8 cellular contexts compared by ENCODE assay signal in the genomic region with DNA sequence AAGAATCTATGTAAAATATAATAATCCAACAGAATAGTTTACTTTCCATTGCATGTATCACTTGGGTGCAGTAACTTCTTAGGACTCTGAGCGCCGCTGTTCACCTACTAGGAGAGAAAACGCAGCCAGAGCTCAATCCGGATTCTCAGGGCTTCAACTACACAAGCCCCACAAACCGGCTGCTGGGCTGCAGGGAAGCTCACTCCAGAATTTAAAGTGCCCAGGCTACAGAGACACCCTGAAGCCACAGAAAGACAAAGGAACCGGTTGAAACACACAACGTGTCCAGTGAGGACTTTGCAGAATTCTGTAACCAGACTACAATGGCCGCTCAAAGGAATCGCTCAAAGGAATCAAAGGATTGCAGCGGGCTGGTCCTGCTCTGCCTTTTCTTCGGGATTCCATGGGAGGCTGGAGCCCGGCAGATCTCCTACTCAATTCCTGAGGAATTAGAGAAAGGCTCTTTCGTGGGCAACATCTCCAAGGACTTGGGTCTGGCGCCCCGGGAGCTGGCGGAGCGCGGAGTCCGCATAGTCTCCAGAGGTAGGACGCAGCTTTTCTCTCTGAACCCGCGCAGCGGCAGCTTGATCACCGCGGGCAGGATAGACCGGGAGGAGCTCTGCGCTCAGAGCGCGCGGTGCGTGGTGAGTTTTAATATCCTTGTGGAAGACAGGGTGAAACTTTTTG. TPM values are rescaled to one million over a fixed set of nuclear protein-coding genes. Genes with fewer than 3 reads are reported as not detected.
DNase-seq lines count a peak whose midpoint lies in the region; ATAC-seq, FAIRE-seq and TF ChIP-seq lines count a peak whose summit lies in the region.

A gene (plus strand): TSS at position 135 of the 687 bp plus-strand sequence. CDS start 189 bp downstream, at position 324.

- intact Hi-C loops in activated CD4-positive, alpha-beta T cell treated with anti-CD3 and anti-CD28 coated beads, Interleukin-2, amount 10 ng/mL, durations not matched to agents 24 days and 14 days (cut with micrococcal nuclease), result loop anchor here (2.0 to 5.0 kb wide), 6 partner anchors 51 to 146 kb away; a partner anchor contains a TSS

- peak within 1 kb of the TSS; percentile 81; the same call in 1 of the 2 replicates for H2BK15ac ChIP-seq in H1 (ENCODE audit: low read length)

- H3K56ac ChIP-seq in H1 (replicated peaks; ENCODE audit: insufficient read length, low read depth, low read length), result no peak within 1 kb of the TSS

- DNase-seq in HCEC 1CT, result peak; percentile 73
- peak; percentile 36 for DNase-seq in M059J (ENCODE audit: low read depth)
- peak; percentile 86 for DNase-seq in activated CD4-positive, alpha-beta T cell treated with anti-CD3 and anti-CD28 coated beads, Interleukin-2, amount 10 ng/mL, durations not matched to agents 24 days and 14 days
- peak in 1 of 2 experiments; percentile 67 for DNase-seq in H1 (ENCODE audit: low read depth in 1 of 2, low spot score in 2 of 2)
- DNase-seq in stimulated activated naive CD8-positive, alpha-beta T cell treated with anti-CD3 and anti-CD28 coated beads, Interleukin-15, amount 100 ng/mL, for 72 hours, result peak; percentile 56 to 64
- no peak for DNase-seq in NCI-H187 treated with DMSO at 0.1 percent for 48 hours (lab: John Stamatoyannopoulos, UW)

- no peak within 1 kb of the TSS for H3K4ac ChIP-seq in H1 (replicated peaks; ENCODE audit: insufficient read length, low read depth, low read length)

- peaks cover 0 to 10% (median 6%) of the 10 kb centered on the region in 4 experiments; a peak in 6 of 7 replicates for H3K27me3 ChIP-seq in H1 (replicated peaks in 1 of 4; ENCODE audit: control insufficient read depth in 3 of 4, extremely low read depth in 1 of 4, insufficient read depth in 3 of 4, low read length in 3 of 4)

- CTCF ChIA-PET in H1 (lab: Charles Lee; ENCODE audit: partially characterized antibody), result interaction anchor here (0.5 to 23.3 kb wide), 70 partner anchors 7 to 1614 kb away, joined by 3 to 1236 read pairs (median 6); a partner anchor contains a TSS

- no peak within 1 kb of the TSS for H2BK12ac ChIP-seq in H1 (ENCODE audit: low read depth, low read length)

- peak within 1 kb of the TSS; percentile 75; the same call in 1 of the 2 replicates for H2AK5ac ChIP-seq in H1 (ENCODE audit: low read depth, low read length)

- H3K27ac Mint-ChIP-seq in activated CD4-positive, alpha-beta T cell treated with anti-CD3 and anti-CD28 coated beads, Interleukin-2, amount 10 ng/mL, durations not matched to agents 24 days and 14 days, result no peak within 1 kb of the TSS
- H3K27ac Mint-ChIP-seq in stimulated activated naive CD8-positive, alpha-beta T cell treated with anti-CD3 and anti-CD28 coated beads, Interleukin-15, amount 100 ng/mL, for 72 hours, result peak within 1 kb of the TSS in 1 of 2 donors; percentile 96

- no peak within 1 kb of the TSS for H2BK120ac ChIP-seq in H1 (replicated peaks; ENCODE audit: low read depth, low read length)

- H3K27me3 Mint-ChIP-seq in activated CD4-positive, alpha-beta T cell treated with anti-CD3 and anti-CD28 coated beads, Interleukin-2, amount 10 ng/mL, durations not matched to agents 24 days and 14 days, result peaks cover 51% of the 10 kb centered on the region
- H3K27me3 Mint-ChIP-seq in stimulated activated naive CD8-positive, alpha-beta T cell treated with anti-CD3 and anti-CD28 coated beads, Interleukin-15, amount 100 ng/mL, for 72 hours, result peaks cover 82% of the 10 kb centered on the region

- TF ChIP-seq EP300 in H1 (IDR thresholded peaks at IDR 0.05; ENCODE audit: borderline replicate concordance in 1 of 2, low read depth in 2 of 2, low read length in 2 of 2), result no peak

- WGBS in H1 (ENCODE audit: extremely low coverage in 1 of 2, insufficient coverage in 1 of 2, insufficient read length in 1 of 2, insufficient replicate concordance in 2 of 2, low coverage in 1 of 2, low lambda C conversion rate in 2 of 2, missing lambda C conversion rate in 1 of 2), 2 experiments, result 34% methylated on average over 31 of the region's 31 CpGs; no CpG with 5 or more reads in 1 of the 2 experiments
- 30 to 50% methylated on average over 14 to 25 of the region's 31 CpGs for WGBS in mesodermal cell (ENCODE audit: insufficient coverage in 2 of 2), 2 experiments

- H3K79me2 ChIP-seq in H1 (ENCODE audit: control insufficient read depth in 1 of 2, insufficient read depth in 2 of 2, low read length in 2 of 2), result no peaks in the 10 kb centered on the region

- peak within 1 kb of the TSS; percentile 86 for H3K4me3 Mint-ChIP-seq in activated CD4-positive, alpha-beta T cell treated with anti-CD3 and anti-CD28 coated beads, Interleukin-2, amount 10 ng/mL, durations not matched to agents 24 days and 14 days
- H3K4me3 Mint-ChIP-seq in stimulated activated naive CD8-positive, alpha-beta T cell treated with anti-CD3 and anti-CD28 coated beads, Interleukin-15, amount 100 ng/mL, for 72 hours, result peak within 1 kb of the TSS; percentile 89 to 91

- H3K79me1 ChIP-seq in H1 (ENCODE audit: low read depth, low read length), result no peaks in the 10 kb centered on the region

- peak; percentile 84 for TF ChIP-seq RAD21 in H1 (IDR thresholded peaks at IDR 0.05 in 1 of 2, conservative IDR thresholded peaks at IDR 0.05 in 1 of 2; ENCODE audit: low read depth in 2 of 2, low read length in 2 of 2)

- peak within 1 kb of the TSS; percentile 79 for H3K4me3 ChIP-seq in GM12875 (ENCODE audit: low read depth, low read length)
- H3K4me3 ChIP-seq in H1 (ENCODE audit: extremely low read depth in 1 of 4, insufficient read depth in 2 of 4, low read depth in 3 of 4, low read length in 4 of 4), result peak within 1 kb of the TSS; percentile 66 to 82 (median 78)
- H3K4me3 ChIP-seq in mesodermal cell (ENCODE audit: extremely low read depth, insufficient read depth, low read length, poor library complexity, severe bottlenecking), result peak within 1 kb of the TSS; percentile 47

- POLR2A ChIA-PET in H1 (lab: Charles Lee; ENCODE audit: partially characterized antibody), result interaction anchor here (0.6 to 2.7 kb wide), 12 partner anchors 59 to 168 kb away, joined by 3 to 9 read pairs (median 4); a partner anchor contains a TSS

- peaks cover 29% of the 10 kb centered on the region for H3K9me3 Mint-ChIP-seq in activated CD4-positive, alpha-beta T cell treated with anti-CD3 and anti-CD28 coated beads, Interleukin-2, amount 10 ng/mL, durations not matched to agents 24 days and 14 days
- H3K9me3 Mint-ChIP-seq in stimulated activated naive CD8-positive, alpha-beta T cell treated with anti-CD3 and anti-CD28 coated beads, Interleukin-15, amount 100 ng/mL, for 72 hours, result peaks cover 10 to 28% of the 10 kb centered on the region in 2 donors

- peak; percentile 73 for FAIRE-seq in H1 (lab: Jason Lieb, UNC)

- peak within 1 kb of the TSS; percentile 65 to 80 for H3K4me2 ChIP-seq in H1 (ENCODE audit: insufficient read depth in 1 of 2, low read depth in 2 of 2, low read length in 2 of 2)

- peaks cover 6% of the 10 kb centered on the region for H3K36me3 Mint-ChIP-seq in activated CD4-positive, alpha-beta T cell treated with anti-CD3 and anti-CD28 coated beads, Interleukin-2, amount 10 ng/mL, durations not matched to agents 24 days and 14 days (ENCODE audit: low read depth)

- no peak within 1 kb of the TSS; the same call in 1 of the 2 replicates for H3K18ac ChIP-seq in H1 (ENCODE audit: extremely low read depth, low read length)

- peaks cover 0 to 3% (median 0%) of the 10 kb centered on the region in 4 experiments; a peak in 1 of 8 replicates for H3K36me3 ChIP-seq in H1 (ENCODE audit: control insufficient read depth in 2 of 4, insufficient read depth in 4 of 4, low read length in 3 of 4)
- peaks cover 43% of the 10 kb centered on the region for H3K36me3 ChIP-seq in mesodermal cell (ENCODE audit: control insufficient read depth, insufficient read depth, low read length)

- H3K27ac ChIP-seq in H1 (ENCODE audit: low read depth, low read length) (no peak within 1 kb of the TSS), mesodermal cell (ENCODE audit: low read depth, low read length, severe bottlenecking) (peak within 1 kb of the TSS; percentile 67)

- no peak within 1 kb of the TSS for H2BK5ac ChIP-seq in H1 (ENCODE audit: low read depth, low read length)

- peak; percentile 78 for ATAC-seq in stimulated activated naive CD8-positive, alpha-beta T cell treated with anti-CD3 and anti-CD28 coated beads, Interleukin-15, amount 100 ng/mL, for 72 hours

- H4K91ac ChIP-seq in H1 (replicated peaks; ENCODE audit: insufficient read length, low read length), result no peak within 1 kb of the TSS

- no peak within 1 kb of the TSS for H3K23ac ChIP-seq in H1 (ENCODE audit: insufficient read length)

- H3K9ac ChIP-seq in H1 (replicated peaks in 1 of 4; ENCODE audit: extremely low read depth in 1 of 4, low read depth in 3 of 4, low read length in 3 of 4), result peak within 1 kb of the TSS in 3 of 4 experiments; percentile 38 to 73 (median 42); a peak in 5 of 7 replicates

- TF ChIP-seq CTCF in GM12875 (IDR thresholded peaks at IDR 0.05; ENCODE audit: borderline replicate concordance, insufficient read depth, low read depth, low read length) (peak; percentile 66), H1 (IDR thresholded peaks at IDR 0.05; ENCODE audit: control extremely low read depth in 1 of 3, insufficient read depth in 1 of 3, low read depth in 1 of 3, low read length in 3 of 3) (peak; percentile 35 to 84 (median 74))

- H4K5ac ChIP-seq in H1 (ENCODE audit: insufficient read length, low read depth, low read length), result no peak within 1 kb of the TSS

- TF ChIP-seq POLR2A in H1 (IDR thresholded peaks at IDR 0.05; ENCODE audit: control extremely low read depth in 1 of 2, low read depth in 2 of 2, low read length in 2 of 2), result 0 out of 3 replicates have a peak, but pooled peaks of 1 of the 2 experiments have one; percentile 24

- no peaks in the 10 kb centered on the region for H3K4me1 ChIP-seq in H1 (replicated peaks in 1 of 4; ENCODE audit: control insufficient read depth in 3 of 4, insufficient read depth in 4 of 4, low read length in 3 of 4)
- H3K4me1 ChIP-seq in mesodermal cell (ENCODE audit: control insufficient read depth, insufficient read depth, low read length, poor library complexity, severe bottlenecking), result no peaks in the 10 kb centered on the region

- peaks cover 12% of the 10 kb centered on the region for H3K4me1 Mint-ChIP-seq in activated CD4-positive, alpha-beta T cell treated with anti-CD3 and anti-CD28 coated beads, Interleukin-2, amount 10 ng/mL, durations not matched to agents 24 days and 14 days
- peaks cover 36% of the 10 kb centered on the region for H3K4me1 Mint-ChIP-seq in stimulated activated naive CD8-positive, alpha-beta T cell treated with anti-CD3 and anti-CD28 coated beads, Interleukin-15, amount 100 ng/mL, for 72 hours

- peaks cover 2% of the 10 kb centered on the region; the same call in 1 of the 2 replicates for H3K23me2 ChIP-seq in H1 (ENCODE audit: low read depth, low read length)

- H2AFZ ChIP-seq in H1 (ENCODE audit: low read length), result peak within 1 kb of the TSS; percentile 86; the same call in 1 of the 2 replicates

- no peak within 1 kb of the TSS for H2BK20ac ChIP-seq in H1 (ENCODE audit: low read length)

- peaks cover 2 to 8% of the 10 kb centered on the region in 2 experiments; a peak in 2 of 4 replicates for H3K9me3 ChIP-seq in H1 (ENCODE audit: insufficient read depth in 2 of 2, low read depth in 1 of 2, low read length in 1 of 2)
- H3K9me3 ChIP-seq in mesodermal cell (ENCODE audit: control insufficient read depth, low read length), result peaks cover 48% of the 10 kb centered on the region

- H3K14ac ChIP-seq in H1 (ENCODE audit: insufficient read length), result no peak within 1 kb of the TSS

- peaks cover 0 to 1% of the 10 kb centered on the region in 2 experiments for H4K20me1 ChIP-seq in H1 (replicated peaks in 1 of 2; ENCODE audit: control insufficient read depth in 1 of 2, insufficient read depth in 2 of 2, low read length in 2 of 2)

- H4K8ac ChIP-seq in H1 (ENCODE audit: extremely low read depth, insufficient read depth, low read length), result peak within 1 kb of the TSS; percentile 38; the same call in 1 of the 2 replicates

RNA-seq across cellular contexts. Expression of the gene that starts here (rescaled TPM):
- 0.71 and 0.89 TPM in 2 replicates for total RNA-seq in M059J (2014; rRNA removed; shearing (Covaris generic))
- 0.07 and 0.21 TPM in 2 replicates for total RNA-seq in activated CD4-positive, alpha-beta T cell treated with anti-CD3 and anti-CD28 coated beads, Interleukin-2, amount 10 ng/mL, durations not matched to agents 24 days and 14 days
- 2.1 and 2.2 TPM in 2 replicates for total RNA-seq in H1 (2021; fragmentation: NEBNext Ultra II Directional; extraction: Animal tissue kit (Norgen Biotek cat#: 25700))
- 6.4 and 7.1 TPM in 2 replicates for polyA plus RNA-seq in H1 (2011; rRNA removed)
- 4.3 TPM for polyA plus RNA-seq in H1 (2011; cell fraction: cytosol; rRNA removed)
- polyA plus RNA-seq in H1 (2011; cell fraction: nucleus; rRNA removed), result 11.9 TPM
- polyA plus RNA-seq in H1 (2012, experiment 1 of 2), result 6.3 to 8.4 TPM (median 7.8 TPM) in 4 replicates
- polyA plus RNA-seq in H1 (2012, experiment 2 of 2), result 5.6 TPM
- polyA plus RNA-seq in H1 (2013, experiment 1 of 2), result 9.0 TPM
- polyA plus RNA-seq in H1 (2013, experiment 2 of 2), result 7.4 TPM
- polyA minus RNA-seq in H1 (2011; rRNA and poly(A)+ RNA removed), result 10.3 and 11.5 TPM in 2 replicates
- polyA minus RNA-seq in H1 (2011; cell fraction: cytosol; rRNA and poly(A)+ RNA removed), result 4.8 TPM
- polyA minus RNA-seq in H1 (2011; cell fraction: nucleus; rRNA and poly(A)+ RNA removed), result 21.7 TPM
- 31.0 TPM for polyA plus RNA-seq in mesodermal cell (2013, experiment 1 of 2)
- 27.1 TPM for polyA plus RNA-seq in mesodermal cell (2013, experiment 2 of 2)

Comparison
In these comparisons a context has a peak if more than half of its experiments do, and no peak if none do; other contexts are left out.
1. Peak in DNase-seq in M059J; RNA of the gene not detected or under 1 TPM.
2. Peak in DNase-seq in activated CD4-positive, alpha-beta T cell treated with anti-CD3 and anti-CD28 coated beads, Interleukin-2, amount 10 ng/mL, durations not matched to agents 24 days and 14 days; RNA of the gene not detected or under 1 TPM.